1 cellular context compared by ENCODE assay signal in the genomic region with DNA sequence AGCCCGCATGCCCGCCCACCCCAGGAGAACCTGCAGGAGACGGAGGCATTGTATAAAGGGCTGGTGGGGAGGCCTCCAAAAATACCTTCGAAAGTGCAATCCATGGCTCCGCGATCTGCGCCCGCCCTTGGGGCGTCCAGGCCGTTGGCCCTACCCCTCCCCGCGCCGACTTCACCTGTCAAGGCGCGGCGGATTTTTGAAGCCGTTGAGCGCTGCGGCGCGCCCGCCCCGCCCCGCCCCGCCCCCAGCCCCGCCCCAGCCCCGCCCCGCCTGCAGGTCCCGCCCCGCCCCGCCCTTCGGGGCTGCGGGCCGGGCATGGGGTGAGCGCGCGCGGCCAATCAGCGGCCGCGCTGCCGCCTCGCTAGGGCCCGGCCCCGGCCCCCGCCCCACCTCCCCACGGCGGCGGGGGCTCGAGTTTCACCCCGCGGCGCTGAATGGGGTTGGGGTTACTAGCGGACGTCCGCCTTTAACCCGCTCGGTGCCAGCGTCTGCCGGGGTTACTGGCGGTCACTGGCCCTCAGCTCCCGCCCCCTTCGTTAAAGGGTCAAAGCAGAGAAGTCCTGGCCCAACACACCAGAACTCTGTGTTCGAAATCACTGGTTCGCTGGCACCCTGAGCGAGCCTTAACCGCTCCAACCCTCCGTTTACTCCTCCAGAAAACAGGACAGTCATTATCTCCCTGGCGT.
TF ChIP-seq lines count a peak whose summit lies in the region.

No MANE protein-coding gene starts in this region.

TF ChIP-seq in HepG2, 621 proteins besides CTCF, POLR2A, EP300 and RAD21 (continued from another document and continues in another):
- no peak for TF ChIP-seq SP1 (IDR thresholded peaks at IDR 0.05)
- TF ChIP-seq SP1 (CRISPR knock-in tag; IDR thresholded peaks at IDR 0.05): peak; percentile 40; the same call in 1 of the 2 replicates
- TF ChIP-seq, protein P1, sequence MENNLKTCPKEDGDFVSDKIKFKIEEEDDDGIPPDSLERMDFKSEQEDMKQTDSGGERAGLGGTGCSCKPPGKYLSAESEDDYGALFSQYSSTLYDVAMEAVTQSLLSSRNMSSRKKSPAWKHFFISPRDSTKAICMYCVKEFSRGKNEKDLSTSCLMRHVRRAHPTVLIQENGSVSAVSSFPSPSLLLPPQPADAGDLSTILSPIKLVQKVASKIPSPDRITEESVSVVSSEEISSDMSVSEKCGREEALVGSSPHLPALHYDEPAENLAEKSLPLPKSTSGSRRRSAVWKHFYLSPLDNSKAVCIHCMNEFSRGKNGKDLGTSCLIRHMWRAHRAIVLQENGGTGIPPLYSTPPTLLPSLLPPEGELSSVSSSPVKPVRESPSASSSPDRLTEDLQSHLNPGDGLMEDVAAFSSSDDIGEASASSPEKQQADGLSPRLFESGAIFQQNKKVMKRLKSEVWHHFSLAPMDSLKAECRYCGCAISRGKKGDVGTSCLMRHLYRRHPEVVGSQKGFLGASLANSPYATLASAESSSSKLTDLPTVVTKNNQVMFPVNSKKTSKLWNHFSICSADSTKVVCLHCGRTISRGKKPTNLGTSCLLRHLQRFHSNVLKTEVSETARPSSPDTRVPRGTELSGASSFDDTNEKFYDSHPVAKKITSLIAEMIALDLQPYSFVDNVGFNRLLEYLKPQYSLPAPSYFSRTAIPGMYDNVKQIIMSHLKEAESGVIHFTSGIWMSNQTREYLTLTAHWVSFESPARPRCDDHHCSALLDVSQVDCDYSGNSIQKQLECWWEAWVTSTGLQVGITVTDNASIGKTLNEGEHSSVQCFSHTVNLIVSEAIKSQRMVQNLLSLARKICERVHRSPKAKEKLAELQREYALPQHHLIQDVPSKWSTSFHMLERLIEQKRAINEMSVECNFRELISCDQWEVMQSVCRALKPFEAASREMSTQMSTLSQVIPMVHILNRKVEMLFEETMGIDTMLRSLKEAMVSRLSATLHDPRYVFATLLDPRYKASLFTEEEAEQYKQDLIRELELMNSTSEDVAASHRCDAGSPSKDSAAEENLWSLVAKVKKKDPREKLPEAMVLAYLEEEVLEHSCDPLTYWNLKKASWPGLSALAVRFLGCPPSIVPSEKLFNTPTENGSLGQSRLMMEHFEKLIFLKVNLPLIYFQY (CRISPR knock-in tag; IDR thresholded peaks at IDR 0.05; ENCODE audit: borderline replicate concordance): no peak
- no peak for TF ChIP-seq ATM (IDR thresholded peaks at IDR 0.05; ENCODE audit: borderline replicate concordance)
- no peak for TF ChIP-seq ZFP62 (CRISPR knock-in tag; IDR thresholded peaks at IDR 0.05)
- TF ChIP-seq PAF1 (CRISPR knock-in tag; IDR thresholded peaks at IDR 0.05): no peak
- TF ChIP-seq FOXA3 (CRISPR knock-in tag; IDR thresholded peaks at IDR 0.05): peak; percentile 23; the same call in 1 of the 2 replicates
- TF ChIP-seq, protein P2, sequence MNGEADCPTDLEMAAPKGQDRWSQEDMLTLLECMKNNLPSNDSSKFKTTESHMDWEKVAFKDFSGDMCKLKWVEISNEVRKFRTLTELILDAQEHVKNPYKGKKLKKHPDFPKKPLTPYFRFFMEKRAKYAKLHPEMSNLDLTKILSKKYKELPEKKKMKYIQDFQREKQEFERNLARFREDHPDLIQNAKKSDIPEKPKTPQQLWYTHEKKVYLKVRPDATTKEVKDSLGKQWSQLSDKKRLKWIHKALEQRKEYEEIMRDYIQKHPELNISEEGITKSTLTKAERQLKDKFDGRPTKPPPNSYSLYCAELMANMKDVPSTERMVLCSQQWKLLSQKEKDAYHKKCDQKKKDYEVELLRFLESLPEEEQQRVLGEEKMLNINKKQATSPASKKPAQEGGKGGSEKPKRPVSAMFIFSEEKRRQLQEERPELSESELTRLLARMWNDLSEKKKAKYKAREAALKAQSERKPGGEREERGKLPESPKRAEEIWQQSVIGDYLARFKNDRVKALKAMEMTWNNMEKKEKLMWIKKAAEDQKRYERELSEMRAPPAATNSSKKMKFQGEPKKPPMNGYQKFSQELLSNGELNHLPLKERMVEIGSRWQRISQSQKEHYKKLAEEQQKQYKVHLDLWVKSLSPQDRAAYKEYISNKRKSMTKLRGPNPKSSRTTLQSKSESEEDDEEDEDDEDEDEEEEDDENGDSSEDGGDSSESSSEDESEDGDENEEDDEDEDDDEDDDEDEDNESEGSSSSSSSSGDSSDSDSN (CRISPR knock-in tag; IDR thresholded peaks at IDR 0.05): no peak
- no peak for TF ChIP-seq KAT2B (IDR thresholded peaks at IDR 0.05; ENCODE audit: borderline replicate concordance, low read depth, low read length)
- TF ChIP-seq RXRA (CRISPR knock-in tag; IDR thresholded peaks at IDR 0.05): peak; percentile 100
- no peak for TF ChIP-seq CSRNP1 (CRISPR knock-in tag; IDR thresholded peaks at IDR 0.05)
- TF ChIP-seq ZSCAN9 (CRISPR knock-in tag; IDR thresholded peaks at IDR 0.05; ENCODE audit: borderline replicate concordance): no peak
- TF ChIP-seq ZNF225 (CRISPR knock-in tag; IDR thresholded peaks at IDR 0.05): no peak
- no peak for TF ChIP-seq BCLAF1 (IDR thresholded peaks at IDR 0.05)
- TF ChIP-seq SOX13 (IDR thresholded peaks at IDR 0.05): no peak
- peak in 1 of 2 experiments; percentile 34; a peak in 1 of 4 replicates for TF ChIP-seq SOX13 (CRISPR knock-in tag; conservative IDR thresholded peaks at IDR 0.05 in 1 of 2, IDR thresholded peaks at IDR 0.05 in 1 of 2)
- TF ChIP-seq ZNF274 (CRISPR knock-in tag; IDR thresholded peaks at IDR 0.05): no peak
- TF ChIP-seq PAXIP1 (CRISPR knock-in tag; conservative IDR thresholded peaks at IDR 0.05): peak; percentile 76
- peak; percentile 84 for TF ChIP-seq SIX4 (CRISPR knock-in tag; IDR thresholded peaks at IDR 0.05)
- TF ChIP-seq ZBTB46 (CRISPR knock-in tag; IDR thresholded peaks at IDR 0.05; ENCODE audit: borderline replicate concordance): no peak
- TF ChIP-seq, protein P3, sequence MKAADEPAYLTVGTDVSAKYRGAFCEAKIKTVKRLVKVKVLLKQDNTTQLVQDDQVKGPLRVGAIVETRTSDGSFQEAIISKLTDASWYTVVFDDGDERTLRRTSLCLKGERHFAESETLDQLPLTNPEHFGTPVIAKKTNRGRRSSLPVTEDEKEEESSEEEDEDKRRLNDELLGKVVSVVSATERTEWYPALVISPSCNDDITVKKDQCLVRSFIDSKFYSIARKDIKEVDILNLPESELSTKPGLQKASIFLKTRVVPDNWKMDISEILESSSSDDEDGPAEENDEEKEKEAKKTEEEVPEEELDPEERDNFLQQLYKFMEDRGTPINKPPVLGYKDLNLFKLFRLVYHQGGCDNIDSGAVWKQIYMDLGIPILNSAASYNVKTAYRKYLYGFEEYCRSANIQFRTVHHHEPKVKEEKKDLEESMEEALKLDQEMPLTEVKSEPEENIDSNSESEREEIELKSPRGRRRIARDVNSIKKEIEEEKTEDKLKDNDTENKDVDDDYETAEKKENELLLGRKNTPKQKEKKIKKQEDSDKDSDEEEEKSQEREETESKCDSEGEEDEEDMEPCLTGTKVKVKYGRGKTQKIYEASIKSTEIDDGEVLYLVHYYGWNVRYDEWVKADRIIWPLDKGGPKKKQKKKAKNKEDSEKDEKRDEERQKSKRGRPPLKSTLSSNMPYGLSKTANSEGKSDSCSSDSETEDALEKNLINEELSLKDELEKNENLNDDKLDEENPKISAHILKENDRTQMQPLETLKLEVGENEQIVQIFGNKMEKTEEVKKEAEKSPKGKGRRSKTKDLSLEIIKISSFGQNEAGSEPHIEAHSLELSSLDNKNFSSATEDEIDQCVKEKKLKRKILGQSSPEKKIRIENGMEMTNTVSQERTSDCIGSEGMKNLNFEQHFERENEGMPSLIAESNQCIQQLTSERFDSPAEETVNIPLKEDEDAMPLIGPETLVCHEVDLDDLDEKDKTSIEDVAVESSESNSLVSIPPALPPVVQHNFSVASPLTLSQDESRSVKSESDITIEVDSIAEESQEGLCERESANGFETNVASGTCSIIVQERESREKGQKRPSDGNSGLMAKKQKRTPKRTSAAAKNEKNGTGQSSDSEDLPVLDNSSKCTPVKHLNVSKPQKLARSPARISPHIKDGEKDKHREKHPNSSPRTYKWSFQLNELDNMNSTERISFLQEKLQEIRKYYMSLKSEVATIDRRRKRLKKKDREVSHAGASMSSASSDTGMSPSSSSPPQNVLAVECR (CRISPR knock-in tag; IDR thresholded peaks at IDR 0.05; ENCODE audit: borderline replicate concordance): peak; percentile 61; the same call in 1 of the 2 replicates
- TF ChIP-seq ZBTB42 (CRISPR knock-in tag; IDR thresholded peaks at IDR 0.05): no peak
- 0 out of 2 replicates have a peak, but pooled peaks have one; percentile 42 for TF ChIP-seq SALL2 (CRISPR knock-in tag; IDR thresholded peaks at IDR 0.05)
- TF ChIP-seq ZNF674 (CRISPR knock-in tag; IDR thresholded peaks at IDR 0.05; ENCODE audit: low read depth): no peak
- TF ChIP-seq GATAD1 (CRISPR knock-in tag; IDR thresholded peaks at IDR 0.05): 0 out of 2 replicates have a peak, but pooled peaks have one; percentile 15
- TF ChIP-seq ZNF331 (CRISPR knock-in tag; IDR thresholded peaks at IDR 0.05): no peak; the same call in 1 of the 2 replicates
- TF ChIP-seq ZNF562 (CRISPR knock-in tag; IDR thresholded peaks at IDR 0.05; ENCODE audit: borderline replicate concordance): no peak
- TF ChIP-seq GABPA (IDR thresholded peaks at IDR 0.05; ENCODE audit: low read depth, low read length): no peak
- TF ChIP-seq GABPA (CRISPR knock-in tag; IDR thresholded peaks at IDR 0.05; ENCODE audit: low read depth): no peak; the same call in 1 of the 2 replicates
- peak; percentile 45; the same call in 1 of the 2 replicates for TF ChIP-seq ARNTL (CRISPR knock-in tag; IDR thresholded peaks at IDR 0.05)
- TF ChIP-seq, protein P4, sequence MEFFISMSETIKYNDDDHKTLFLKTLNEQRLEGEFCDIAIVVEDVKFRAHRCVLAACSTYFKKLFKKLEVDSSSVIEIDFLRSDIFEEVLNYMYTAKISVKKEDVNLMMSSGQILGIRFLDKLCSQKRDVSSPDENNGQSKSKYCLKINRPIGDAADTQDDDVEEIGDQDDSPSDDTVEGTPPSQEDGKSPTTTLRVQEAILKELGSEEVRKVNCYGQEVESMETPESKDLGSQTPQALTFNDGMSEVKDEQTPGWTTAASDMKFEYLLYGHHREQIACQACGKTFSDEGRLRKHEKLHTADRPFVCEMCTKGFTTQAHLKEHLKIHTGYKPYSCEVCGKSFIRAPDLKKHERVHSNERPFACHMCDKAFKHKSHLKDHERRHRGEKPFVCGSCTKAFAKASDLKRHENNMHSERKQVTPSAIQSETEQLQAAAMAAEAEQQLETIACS (CRISPR knock-in tag; IDR thresholded peaks at IDR 0.05): no peak
- 0 out of 2 replicates have a peak, but pooled peaks have one; percentile 38 for TF ChIP-seq NR2F2 (IDR thresholded peaks at IDR 0.05; ENCODE audit: borderline replicate concordance, low read depth)
